8 cellular contexts compared by ENCODE assay signal in genomic region chr17:76264755-76265623, GRCh38. TPM values are rescaled to one million over a fixed set of nuclear protein-coding genes. Genes with fewer than 3 reads are reported as not detected.
DNase-seq lines count a peak whose midpoint lies in the region; ATAC-seq, FAIRE-seq and TF ChIP-seq lines count a peak whose summit lies in the region.

Gene UBALD2, plus strand, starts transcription at chr17:76265348. Its CDS starts 158 bp downstream, at chr17:76265506.

- H3K27me3 ChIP-seq in right atrium auricular region (no peaks in the 10 kb centered on the region), psoas muscle (ENCODE audit: insufficient read depth in 3 of 3, low read length in 2 of 3) (no peaks in the 10 kb centered on the region)

- H3K4me1 ChIP-seq in right atrium auricular region = peaks cover 0 to 54% of the 10 kb centered on the region in 2 donors
- peaks cover 63% of the 10 kb centered on the region for H3K4me1 ChIP-seq in psoas muscle

- TF ChIP-seq CTCF in right atrium auricular region (IDR thresholded peaks at IDR 0.05) (peak in 1 of 2 donors; percentile 6), psoas muscle (IDR thresholded peaks at IDR 0.05) (no peak)

- H3K9me3 ChIP-seq in right atrium auricular region = no peaks in the 10 kb centered on the region
- no peaks in the 10 kb centered on the region for H3K9me3 ChIP-seq in psoas muscle

- H3K4me3 ChIP-seq in right atrium auricular region (peak within 1 kb of the TSS; percentile 95 to 97), psoas muscle (peak within 1 kb of the TSS; percentile 86)

- DNase-seq in NCI-H187 treated with DMSO at 0.1 percent for 48 hours (lab: John Stamatoyannopoulos, UW) (peak; percentile 85), anterior cingulate cortex (lab: John Stamatoyannopoulos, UW) (peak; percentile 94 to 100 (median 99)), right atrium auricular region (ENCODE audit: low spot score) (peak; percentile 100), psoas muscle (peak; percentile 100), urothelium cell line (ENCODE audit: low spot score) (peak; percentile 100)

- WGBS in psoas muscle, 3 donors = 0 to 1% (median 0%) methylated on average over 46 to 94 of the region's 94 CpGs

- intact Hi-C loops in T-helper 2 cell treated with Interferon-gamma antibody and Interleukin-4, amounts not matched to agents 100 ng/mL and 5 ng/mL, for 36 hours (cut with micrococcal nuclease) = loop anchor here (1.0 to 5.0 kb wide), 5 partner anchors 19 to 483 kb away; partner anchors contain the start of genes FOXJ1, MFSD11, SRSF2 and UNK
- intact Hi-C loops in psoas muscle (cut with DNase I) = no loop called here

- ATAC-seq in GM18499 (IDR thresholded peaks at IDR 0.05; ENCODE audit: insufficient read depth, unreplicated experiment) (peak; percentile 55), HG02943 (IDR thresholded peaks at IDR 0.05; ENCODE audit: low read depth, unreplicated experiment) (peak; percentile 62), psoas muscle (peak; percentile 79 to 88 (median 85))

- peak within 1 kb of the TSS; percentile 88 to 95 for H3K27ac ChIP-seq in right atrium auricular region
- H3K27ac ChIP-seq in psoas muscle = peak within 1 kb of the TSS; percentile 94

- FAIRE-seq in urothelium cell line (lab: Jason Lieb, UNC) = peak; percentile 55

- H3K36me3 ChIP-seq in right atrium auricular region (peaks cover under 1% of the 10 kb centered on the region), psoas muscle (ENCODE audit: insufficient read depth in 1 of 2, low read depth in 1 of 2) (peaks cover 4 to 6% of the 10 kb centered on the region in 2 donors)

RNA-seq across cellular contexts. Expression of gene UBALD2, which starts in this region (rescaled TPM):
- 202 and 211 TPM in 2 replicates for total RNA-seq in T-helper 2 cell treated with Interferon-gamma antibody and Interleukin-4, amounts not matched to agents 100 ng/mL and 5 ng/mL, for 36 hours
- total RNA-seq in right atrium auricular region = 1 to 10 TPM; 8.4 to 9.7 TPM
- total RNA-seq in psoas muscle = 100 to 1,000 TPM in 3 of 4 donors, 10 to 100 TPM in 1; 55.2 to 414 (median 183) TPM
- 100 to 1,000 TPM in 2 of 3 donors, 10 to 100 TPM in 1; 68.2 to 145 (median 120) TPM for polyA plus RNA-seq in psoas muscle

Comparison
In these comparisons a context has a peak if more than half of its experiments do, and no peak if none do; other contexts are left out.
1. Peak in every context shown above with its lines: DNase-seq, ATAC-seq, H3K4me3 ChIP-seq and H3K27ac ChIP-seq.
2. RNA of gene UBALD2 (total RNA-seq): 55.2 to 414 TPM in psoas muscle and 202 to 211 TPM in T-helper 2 cell treated with Interferon-gamma antibody and Interleukin-4, amounts not matched to agents 100 ng/mL and 5 ng/mL, for 36 hours; 8.4 to 9.7 TPM in right atrium auricular region; every median in the first group is over 4 times any median in the second.